Comparison of ENCODE assay signal across 35 cellular contexts in genomic region chrX:44456685-44457084, GRCh38.
"Had no signal": no experiment of that assay in that cellular context is flagged by ENCODE, and none has a peak within 500 bp of the region (broad histone marks: within the 10 kb centered on the region; RNA-seq: fewer than 3 reads in every experiment).

No MANE protein-coding gene starts in this region.

- H3K27ac ChIP-seq: adrenal gland, body of pancreas, KMS-11, Peyer's patch, RWPE1, WERI-Rb-1 had no signal

- H3K27ac Mint-ChIP-seq: activated CD4-positive, alpha-beta memory T cell treated with anti-CD3 and anti-CD28 coated beads, Interleukin-2, amount 10 ng/mL, durations not matched to agents 7 days and 5 days; activated CD8-positive, alpha-beta memory T cell treated with anti-CD3 and anti-CD28 coated beads, Interleukin-2, amount 10 ng/mL, durations not matched to agents 7 days and 5 days; activated naive CD4-positive, alpha-beta T cell treated with anti-CD3 and anti-CD28 coated beads for 36 hours; activated naive CD4-positive, alpha-beta T cell treated with anti-CD3 and anti-CD28 coated beads, Interleukin-2, amount 50 U/mL, for 72 hours; activated T-helper 2 cell treated with anti-CD3 and anti-CD28 coated beads, Interferon-gamma antibody, Interleukin-2, Interleukin-4, amounts not matched to agents 10 μg/mL and 5 μg/mL and 100 μg/mL, durations not matched to agents 14 hours and 24 hours and 36 hours; T-cell; T-helper 17 cell had no signal

- H3K4me1 ChIP-seq: adrenal gland, body of pancreas, Peyer's patch had no signal

- H3K36me3 Mint-ChIP-seq: activated CD8-positive, alpha-beta memory T cell treated with anti-CD3 and anti-CD28 coated beads, Interleukin-2, amount 10 ng/mL, durations not matched to agents 7 days and 5 days; activated naive CD4-positive, alpha-beta T cell treated with anti-CD3 and anti-CD28 coated beads, Interleukin-2, amount 50 U/mL, for 72 hours; T-cell had no signal

- ATAC-seq: activated CD8-positive, alpha-beta memory T cell treated with anti-CD3 and anti-CD28 coated beads, Interleukin-2, amount 10 ng/mL, durations not matched to agents 7 days and 5 days; body of pancreas; Right ventricle myocardium inferior; SK-N-SH treated with all-trans-retinoic acid at 6 μM for 48 hours; T-cell; T-helper 17 cell had no signal

- H3K4me2 ChIP-seq: KMS-11 had no signal

- H3K4me1 Mint-ChIP-seq: activated CD4-positive, alpha-beta memory T cell treated with anti-CD3 and anti-CD28 coated beads, Interleukin-2, amount 10 ng/mL, durations not matched to agents 7 days and 5 days; activated CD8-positive, alpha-beta memory T cell treated with anti-CD3 and anti-CD28 coated beads, Interleukin-2, amount 10 ng/mL, durations not matched to agents 7 days and 5 days; T-cell; T-helper 17 cell had no signal

- H3K4me3 ChIP-seq: adrenal gland, body of pancreas, Peyer's patch had no signal

- H3K9ac ChIP-seq: KMS-11 had no signal

- H3K27me3 ChIP-seq: body of pancreas, Peyer's patch had no signal

- DNase-seq: activated CD4-positive, alpha-beta memory T cell treated with anti-CD3 and anti-CD28 coated beads, Interleukin-2, amount 10 ng/mL, durations not matched to agents 7 days and 5 days; activated CD4-positive, alpha-beta T cell treated with anti-CD3 and anti-CD28 coated beads for 1 hour; activated CD4-positive, alpha-beta T cell treated with anti-CD3 and anti-CD28 coated beads for 48 hours; activated CD4-positive, CD25-positive, alpha-beta regulatory T cell; activated CD8-positive, alpha-beta memory T cell treated with anti-CD3 and anti-CD28 coated beads for 24 hours; activated CD8-positive, alpha-beta memory T cell treated with anti-CD3 and anti-CD28 coated beads, Interleukin-2, amount 10 ng/mL, durations not matched to agents 7 days and 5 days; activated CD8-positive, alpha-beta memory T cell treated with anti-CD3 and anti-CD28 coated beads, Interleukin-2, amount 50 U/mL, for 48 hours; activated gamma-delta T cell treated with Interleukin-2 at 50 U/mL for 16 hours; activated naive CD4-positive, alpha-beta T cell treated with anti-CD3 and anti-CD28 coated beads for 36 hours; activated T-cell treated with anti-CD3 and anti-CD28 coated beads, Interleukin-2, amount 50 U/mL, for 48 hours; adrenal gland; body of pancreas; central memory CD4-positive, alpha-beta T cell; NCI-H1048; NCI-H1105 treated with DMSO at 0.1 percent for 48 hours; NCI-H1436; NCI-H1694; NCI-H1930; NCI-H2081 treated with DMSO at 0.1 percent for 48 hours; NCI-H226; NCI-H446 treated with DMSO at 0.1 percent for 48 hours; NCI-H524; NCI-H69; Peyer's patch; SIG-M5; T-cell; T-helper 17 cell; T-helper 9 cell; WERI-Rb-1 had no signal

- H3K9me3 ChIP-seq: adrenal gland, body of pancreas, Peyer's patch had no signal

- H3K27me3 Mint-ChIP-seq: activated CD4-positive, alpha-beta memory T cell treated with anti-CD3 and anti-CD28 coated beads, Interleukin-2, amount 10 ng/mL, durations not matched to agents 7 days and 5 days; activated CD8-positive, alpha-beta memory T cell treated with anti-CD3 and anti-CD28 coated beads, Interleukin-2, amount 10 ng/mL, durations not matched to agents 7 days and 5 days; T-helper 17 cell had no signal

- H3K36me3 ChIP-seq: adrenal gland, Peyer's patch, WERI-Rb-1 had no signal

- H3K9me3 Mint-ChIP-seq: activated CD4-positive, alpha-beta memory T cell treated with anti-CD3 and anti-CD28 coated beads, Interleukin-2, amount 10 ng/mL, durations not matched to agents 7 days and 5 days; activated naive CD4-positive, alpha-beta T cell treated with anti-CD3 and anti-CD28 coated beads for 36 hours; activated naive CD4-positive, alpha-beta T cell treated with anti-CD3 and anti-CD28 coated beads, Interleukin-2, amount 50 U/mL, for 72 hours; activated T-helper 2 cell treated with anti-CD3 and anti-CD28 coated beads, Interferon-gamma antibody, Interleukin-2, Interleukin-4, amounts not matched to agents 10 μg/mL and 5 μg/mL and 100 μg/mL, durations not matched to agents 14 hours and 24 hours and 36 hours had no signal

- H3K4me3 Mint-ChIP-seq: activated CD4-positive, alpha-beta memory T cell treated with anti-CD3 and anti-CD28 coated beads, Interleukin-2, amount 10 ng/mL, durations not matched to agents 7 days and 5 days; activated CD8-positive, alpha-beta memory T cell treated with anti-CD3 and anti-CD28 coated beads, Interleukin-2, amount 10 ng/mL, durations not matched to agents 7 days and 5 days; activated naive CD4-positive, alpha-beta T cell treated with anti-CD3 and anti-CD28 coated beads for 36 hours; T-cell; T-helper 17 cell had no signal
